28 cellular contexts compared by ENCODE assay signal in genomic region chr7:148954766-148955165, GRCh38.
"Had no signal": no experiment of that assay in that cellular context is flagged by ENCODE, and none has a peak within 500 bp of the region (broad histone marks: within the 10 kb centered on the region; RNA-seq: fewer than 3 reads in every experiment).

No MANE protein-coding gene starts in this region.

- H3K4me3 ChIP-seq: colonic mucosa, esophagus muscularis mucosa, heart right ventricle, pancreas, smooth muscle cell, suprapubic skin, transverse colon, upper lobe of right lung, uterus had no signal

- H3K4me2 ChIP-seq: smooth muscle cell had no signal

- H3K36me3 ChIP-seq: colonic mucosa, esophagus muscularis mucosa, heart right ventricle, neutrophil, pancreas, suprapubic skin, transverse colon, upper lobe of right lung, uterus had no signal

- H3K27ac Mint-ChIP-seq: dendritic cell treated with granulocyte-macrophage colony-stimulating factor and Interleukin-4, amounts not matched to agents 40 ng/mL and 50 ng/mL, for 4 days; memory B cell; natural killer cell; progenitor cell of endocrine pancreas had no signal

- H3K27me3 Mint-ChIP-seq: dendritic cell treated with granulocyte-macrophage colony-stimulating factor and Interleukin-4, amounts not matched to agents 40 ng/mL and 50 ng/mL, for 4 days; memory B cell; progenitor cell of endocrine pancreas; stimulated activated naive CD8-positive, alpha-beta T cell treated with anti-CD3 and anti-CD28 coated beads, Interleukin-15, amount 100 ng/mL, for 72 hours had no signal

- H3K4me3 Mint-ChIP-seq: dendritic cell treated with granulocyte-macrophage colony-stimulating factor and Interleukin-4, amounts not matched to agents 40 ng/mL and 50 ng/mL, for 4 days; memory B cell; natural killer cell; stimulated activated naive CD8-positive, alpha-beta T cell treated with anti-CD3 and anti-CD28 coated beads, Interleukin-15, amount 100 ng/mL, for 72 hours had no signal

- ATAC-seq: heart right ventricle; left lobe of liver; natural killer cell; pancreas; sciatic nerve; stimulated activated naive CD8-positive, alpha-beta T cell treated with anti-CD3 and anti-CD28 coated beads, Interleukin-15, amount 100 ng/mL, for 72 hours; upper lobe of right lung had no signal

- H3K4me1 ChIP-seq: colonic mucosa, esophagus muscularis mucosa, heart right ventricle, pancreas, transverse colon, upper lobe of right lung, uterus had no signal

- H3K36me3 Mint-ChIP-seq: memory B cell, natural killer cell had no signal

- DNase-seq: colonic mucosa; effector memory CD4-positive, alpha-beta T cell; foreskin melanocyte; glutamatergic neuron; heart right ventricle; hippocampal formation; natural killer cell; pancreas; stimulated activated CD4-positive, alpha-beta T cell treated with anti-CD3 and anti-CD28 coated beads, Interleukin-12 subunit alpha, Interleukin-12 subunit beta, amount 100 ng/mL, for 4 hours; stimulated activated CD4-positive, alpha-beta T cell treated with anti-CD3 and anti-CD28 coated beads, Interleukin-1b, Interleukin-23, amount 100 ng/mL, for 48 hours; stimulated activated CD4-positive, alpha-beta T cell treated with anti-CD3 and anti-CD28 coated beads, Interleukin-4, amount 100 ng/mL, for 1 hour; stimulated activated CD8-positive, alpha-beta memory T cell treated with anti-CD3 and anti-CD28 coated beads, Interleukin-4, amount 100 ng/mL, for 48 hours; stimulated activated naive CD4-positive, alpha-beta T cell; stimulated activated naive CD8-positive, alpha-beta T cell treated with anti-CD3 and anti-CD28 coated beads, Interleukin-15, amount 100 ng/mL, for 72 hours; transverse colon; upper lobe of right lung; uterus had no signal

- H3K27me3 ChIP-seq: colonic mucosa, esophagus muscularis mucosa, heart right ventricle, neutrophil, pancreas, suprapubic skin, transverse colon, upper lobe of right lung, uterus had no signal

- H3K9me3 Mint-ChIP-seq: dendritic cell treated with granulocyte-macrophage colony-stimulating factor and Interleukin-4, amounts not matched to agents 40 ng/mL and 50 ng/mL, for 4 days; memory B cell; natural killer cell; stimulated activated naive CD8-positive, alpha-beta T cell treated with anti-CD3 and anti-CD28 coated beads, Interleukin-15, amount 100 ng/mL, for 72 hours had no signal

- H3K27ac ChIP-seq: colonic mucosa, esophagus muscularis mucosa, heart right ventricle, neutrophil, pancreas, suprapubic skin, transverse colon, upper lobe of right lung, uterus had no signal

- H3K4me1 Mint-ChIP-seq: memory B cell; natural killer cell; stimulated activated naive CD8-positive, alpha-beta T cell treated with anti-CD3 and anti-CD28 coated beads, Interleukin-15, amount 100 ng/mL, for 72 hours had no signal

- FAIRE-seq: endothelial cell of umbilical vein, islet of Langerhans, pancreas had no signal

- H3K9me3 ChIP-seq: colonic mucosa, esophagus muscularis mucosa, heart right ventricle, neutrophil, pancreas, suprapubic skin, transverse colon, upper lobe of right lung, uterus had no signal
